Comparison of ENCODE assay signal across 8 cellular contexts in genomic region chr3:47161983-47162694, GRCh38.
DNase-seq lines count a peak whose midpoint lies in the region; ATAC-seq and TF ChIP-seq lines count a peak whose summit lies in the region.

No MANE protein-coding gene starts in this region.

- H3K4me1 Mint-ChIP-seq in stimulated activated naive CD8-positive, alpha-beta T cell treated with anti-CD3 and anti-CD28 coated beads, Interleukin-15, Interleukin-2, amounts not matched to agents 100 ng/mL and 50 ng/mL, for 24 hours (ENCODE audit: low read depth), result peaks cover 70% of the 10 kb centered on the region
- peaks cover 36% of the 10 kb centered on the region for H3K4me1 Mint-ChIP-seq in memory B cell

- no peak for TF ChIP-seq CTCF in astrocyte of the spinal cord (IDR thresholded peaks at IDR 0.05; ENCODE audit: low read depth, low read length)

- H3K36me3 Mint-ChIP-seq in stimulated activated naive CD8-positive, alpha-beta T cell treated with anti-CD3 and anti-CD28 coated beads, Interleukin-15, Interleukin-2, amounts not matched to agents 100 ng/mL and 50 ng/mL, for 24 hours (ENCODE audit: low read depth), result peaks cover 26% of the 10 kb centered on the region
- H3K36me3 Mint-ChIP-seq in memory B cell, result peaks cover 7% of the 10 kb centered on the region

- H3K27ac Mint-ChIP-seq in stimulated activated naive CD8-positive, alpha-beta T cell treated with anti-CD3 and anti-CD28 coated beads, Interleukin-15, Interleukin-2, amounts not matched to agents 100 ng/mL and 50 ng/mL, for 24 hours, result peak overlapping the region; percentile 97
- peak overlapping the region; percentile 91 for H3K27ac Mint-ChIP-seq in memory B cell

- no peak for ATAC-seq in stimulated activated naive CD8-positive, alpha-beta T cell treated with anti-CD3 and anti-CD28 coated beads, Interleukin-15, Interleukin-2, amounts not matched to agents 100 U/mL and 50 U/mL, for 24 hours
- ATAC-seq in memory B cell (ENCODE audit: low read depth) (no peak), HG02938 (IDR thresholded peaks at IDR 0.05; ENCODE audit: unreplicated experiment) (no peak), GM18858 (IDR thresholded peaks at IDR 0.05; ENCODE audit: unreplicated experiment) (no peak)

- no peaks in the 10 kb centered on the region for H3K9me3 Mint-ChIP-seq in stimulated activated naive CD8-positive, alpha-beta T cell treated with anti-CD3 and anti-CD28 coated beads, Interleukin-15, Interleukin-2, amounts not matched to agents 100 ng/mL and 50 ng/mL, for 24 hours
- H3K9me3 Mint-ChIP-seq in memory B cell, result no peaks in the 10 kb centered on the region

- no peaks in the 10 kb centered on the region for H3K27me3 Mint-ChIP-seq in stimulated activated naive CD8-positive, alpha-beta T cell treated with anti-CD3 and anti-CD28 coated beads, Interleukin-15, Interleukin-2, amounts not matched to agents 100 ng/mL and 50 ng/mL, for 24 hours
- no peaks in the 10 kb centered on the region for H3K27me3 Mint-ChIP-seq in memory B cell

- peak overlapping the region; percentile 81 for H3K4me3 ChIP-seq in astrocyte of the spinal cord (ENCODE audit: low read depth, low read length)

- no peak for DNase-seq in stimulated activated naive CD8-positive, alpha-beta T cell treated with anti-CD3 and anti-CD28 coated beads, Interleukin-15, Interleukin-2, amounts not matched to agents 100 U/mL and 50 U/mL, for 24 hours
- no peak for DNase-seq in astrocyte of the spinal cord (ENCODE audit: low read depth, low spot score)
- DNase-seq in memory B cell (ENCODE audit: low spot score in 2 of 2), result no peak
- no peak for DNase-seq in NCI-H1930 (lab: John Stamatoyannopoulos, UW)
- no peak for DNase-seq in activated gamma-delta T cell treated with Interleukin-2 at 50 U/mL for 16 hours

- in situ Hi-C loops in astrocyte of the spinal cord (cut with HindIII; ENCODE audit: low sequenced_read_pairs), result no loop called here

- H3K4me3 Mint-ChIP-seq in stimulated activated naive CD8-positive, alpha-beta T cell treated with anti-CD3 and anti-CD28 coated beads, Interleukin-15, Interleukin-2, amounts not matched to agents 100 ng/mL and 50 ng/mL, for 24 hours, result peak overlapping the region; percentile 94
- H3K4me3 Mint-ChIP-seq in memory B cell, result peak overlapping the region; percentile 92
